ENCODE assay signal across 33 cellular contexts in the genomic region with DNA sequence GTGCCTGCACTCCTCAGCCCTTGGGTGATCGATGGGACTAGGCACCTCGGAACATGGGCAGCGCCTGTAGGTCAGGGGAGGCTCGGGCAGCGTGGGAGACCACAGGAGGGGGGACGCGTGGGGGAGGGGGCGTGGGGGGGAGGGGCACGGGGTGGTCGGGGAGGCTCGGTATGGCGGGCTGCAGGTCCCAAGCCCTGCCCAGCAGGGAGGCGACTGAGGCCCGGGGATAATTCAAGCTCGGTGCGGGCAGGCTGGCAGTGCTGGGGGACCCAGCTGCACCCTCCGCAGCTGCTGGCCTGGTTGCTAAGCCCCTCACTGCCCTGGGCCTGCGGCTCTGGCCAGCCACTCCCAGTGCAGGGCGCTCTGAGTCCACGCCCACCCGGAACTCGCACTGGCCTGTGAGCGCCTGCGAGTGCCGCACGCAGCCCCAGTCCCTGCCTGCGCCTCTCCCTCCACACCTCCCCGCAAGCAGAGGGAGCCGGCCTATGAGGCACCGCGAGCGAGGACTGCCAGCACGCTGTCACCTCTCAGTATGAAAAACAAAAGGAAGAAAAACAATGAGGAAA.
"Had no signal": no experiment of that assay in that cellular context is flagged by ENCODE, and none has a peak within 500 bp of the region (broad histone marks: within the 10 kb centered on the region; RNA-seq: fewer than 3 reads in every experiment).

No MANE protein-coding gene starts in this region.

- DNase-seq: activated B cell treated with CpG ODN at 0.5 μM for 24 hours; activated CD4-positive, alpha-beta memory T cell treated with anti-CD3 and anti-CD28 coated beads, Interleukin-2, amount 10 ng/mL, durations not matched to agents 7 days and 5 days; activated CD4-positive, alpha-beta T cell treated with anti-CD3 and anti-CD28 coated beads for 48 hours; activated CD4-positive, alpha-beta T cell treated with anti-CD3 and anti-CD28 coated beads, Interleukin-2, amount 50 U/mL, for 4 hours; activated CD8-positive, alpha-beta memory T cell treated with anti-CD3 and anti-CD28 coated beads, Interleukin-2, amount 50 U/mL, for 48 hours; activated gamma-delta T cell; activated naive CD4-positive, alpha-beta T cell; activated naive CD4-positive, alpha-beta T cell treated with anti-CD3 and anti-CD28 coated beads, Interleukin-2, amount 10 ng/mL, durations not matched to agents 7 days and 5 days; activated naive CD8-positive, alpha-beta T cell treated with anti-CD3 and anti-CD28 coated beads, Interleukin-2, amount 10 ng/mL, durations not matched to agents 7 days and 5 days; activated T-cell treated with anti-CD3 and anti-CD28 coated beads for 4 hours; activated T-cell treated with anti-CD3 and anti-CD28 coated beads, Interleukin-2, amount 50 U/mL, for 24 hours; activated T-cell treated with anti-CD3 and anti-CD28 coated beads, Interleukin-2, amount 50 U/mL, for 72 hours; central memory CD4-positive, alpha-beta T cell; cerebellar nuclear complex; colonic mucosa; dorsolateral prefrontal cortex; effector memory CD4-positive, alpha-beta T cell; esophagus squamous epithelium; foreskin melanocyte; T-helper 1 cell; T-helper 17 cell; T1000; WERI-Rb-1 had no signal

- H3K9me3 ChIP-seq: ascending aorta, colonic mucosa had no signal

- H3K27ac Mint-ChIP-seq: activated B cell treated with CpG ODN at 0.5 μM for 24 hours; activated CD4-positive, alpha-beta memory T cell treated with anti-CD3 and anti-CD28 coated beads, Interleukin-2, amount 10 ng/mL, durations not matched to agents 7 days and 5 days; activated naive CD4-positive, alpha-beta T cell treated with anti-CD3 and anti-CD28 coated beads, Interleukin-2, amount 10 ng/mL, durations not matched to agents 7 days and 5 days; activated naive CD4-positive, alpha-beta T cell treated with anti-CD3 and anti-CD28 coated beads, Interleukin-2, amount 50 U/mL, for 72 hours; activated naive CD8-positive, alpha-beta T cell treated with anti-CD3 and anti-CD28 coated beads, Interleukin-2, amount 10 ng/mL, durations not matched to agents 7 days and 5 days; activated T-cell treated with anti-CD3 and anti-CD28 coated beads, Interleukin-2, amount 50 U/mL, for 24 hours; activated T-cell treated with anti-CD3 and anti-CD28 coated beads, Interleukin-2, amount 50 U/mL, for 72 hours; brain; dendritic cell treated with granulocyte-macrophage colony-stimulating factor and Interleukin-4, amounts not matched to agents 40 ng/mL and 50 ng/mL, for 4 days; T-helper 17 cell; T-helper 2 cell treated with Interferon-gamma antibody and Interleukin-4, amounts not matched to agents 5 μg/mL and 100 μg/mL, for 36 hours had no signal

- H3K4me1 Mint-ChIP-seq: activated B cell treated with CpG ODN at 0.5 μM for 24 hours; activated CD4-positive, alpha-beta memory T cell treated with anti-CD3 and anti-CD28 coated beads, Interleukin-2, amount 10 ng/mL, durations not matched to agents 7 days and 5 days; activated naive CD4-positive, alpha-beta T cell treated with anti-CD3 and anti-CD28 coated beads, Interleukin-2, amount 10 ng/mL, durations not matched to agents 7 days and 5 days; activated naive CD8-positive, alpha-beta T cell treated with anti-CD3 and anti-CD28 coated beads, Interleukin-2, amount 10 ng/mL, durations not matched to agents 7 days and 5 days; brain; T-helper 17 cell had no signal

- H3K4me3 Mint-ChIP-seq: activated B cell treated with CpG ODN at 0.5 μM for 24 hours; activated CD4-positive, alpha-beta memory T cell treated with anti-CD3 and anti-CD28 coated beads, Interleukin-2, amount 10 ng/mL, durations not matched to agents 7 days and 5 days; activated naive CD4-positive, alpha-beta T cell treated with anti-CD3 and anti-CD28 coated beads, Interleukin-2, amount 10 ng/mL, durations not matched to agents 7 days and 5 days; activated naive CD8-positive, alpha-beta T cell treated with anti-CD3 and anti-CD28 coated beads, Interleukin-2, amount 10 ng/mL, durations not matched to agents 7 days and 5 days; activated T-cell treated with anti-CD3 and anti-CD28 coated beads, Interleukin-2, amount 50 U/mL, for 24 hours; activated T-cell treated with anti-CD3 and anti-CD28 coated beads, Interleukin-2, amount 50 U/mL, for 72 hours; brain; dendritic cell treated with granulocyte-macrophage colony-stimulating factor and Interleukin-4, amounts not matched to agents 40 ng/mL and 50 ng/mL, for 4 days; T-helper 17 cell; T-helper 2 cell treated with Interferon-gamma antibody and Interleukin-4, amounts not matched to agents 5 μg/mL and 100 μg/mL, for 36 hours had no signal

- H3K27ac ChIP-seq: ascending aorta, breast epithelium, cardiac muscle cell, colonic mucosa, dorsolateral prefrontal cortex, epithelial cell of prostate, esophagus squamous epithelium, gastroesophageal sphincter, WERI-Rb-1 had no signal

- H3K27me3 ChIP-seq: ascending aorta, breast epithelium, cardiac muscle cell, colonic mucosa, esophagus squamous epithelium, gastroesophageal sphincter had no signal

- H3K4me3 ChIP-seq: ascending aorta, breast epithelium, cardiac muscle cell, colonic mucosa, dorsolateral prefrontal cortex, esophagus squamous epithelium, gastroesophageal sphincter had no signal

- H3K36me3 Mint-ChIP-seq: activated naive CD4-positive, alpha-beta T cell treated with anti-CD3 and anti-CD28 coated beads, Interleukin-2, amount 10 ng/mL, durations not matched to agents 7 days and 5 days; activated naive CD4-positive, alpha-beta T cell treated with anti-CD3 and anti-CD28 coated beads, Interleukin-2, amount 50 U/mL, for 72 hours; activated naive CD8-positive, alpha-beta T cell treated with anti-CD3 and anti-CD28 coated beads, Interleukin-2, amount 10 ng/mL, durations not matched to agents 7 days and 5 days; brain had no signal

- H3K4me1 ChIP-seq: ascending aorta, breast epithelium, colonic mucosa, esophagus squamous epithelium had no signal

- H3K36me3 ChIP-seq: ascending aorta, breast epithelium, cardiac muscle cell, colonic mucosa, esophagus squamous epithelium, gastroesophageal sphincter, WERI-Rb-1 had no signal

- H3K27me3 Mint-ChIP-seq: activated B cell treated with CpG ODN at 0.5 μM for 24 hours; activated CD4-positive, alpha-beta memory T cell treated with anti-CD3 and anti-CD28 coated beads, Interleukin-2, amount 10 ng/mL, durations not matched to agents 7 days and 5 days; activated naive CD4-positive, alpha-beta T cell treated with anti-CD3 and anti-CD28 coated beads, Interleukin-2, amount 10 ng/mL, durations not matched to agents 7 days and 5 days; activated naive CD8-positive, alpha-beta T cell treated with anti-CD3 and anti-CD28 coated beads, Interleukin-2, amount 10 ng/mL, durations not matched to agents 7 days and 5 days; activated T-cell treated with anti-CD3 and anti-CD28 coated beads, Interleukin-2, amount 50 U/mL, for 24 hours; brain; dendritic cell treated with granulocyte-macrophage colony-stimulating factor and Interleukin-4, amounts not matched to agents 40 ng/mL and 50 ng/mL, for 4 days; T-helper 17 cell had no signal

- ATAC-seq: activated CD4-positive, CD25-positive, alpha-beta regulatory T cell treated with anti-CD3 and anti-CD28 coated beads, Interleukin-2, amount 50 U/mL, for 24 hours; activated naive CD4-positive, alpha-beta T cell treated with anti-CD3 and anti-CD28 coated beads, Interleukin-2, amount 50 U/mL, for 72 hours; activated T-cell treated with anti-CD3 and anti-CD28 coated beads, Interleukin-2, amount 50 U/mL, for 72 hours; gastroesophageal sphincter; T-helper 17 cell had no signal
